Comparison of ENCODE assay signal across 15 cellular contexts in genomic region chr13:86877449-86877848, GRCh38.
DNase-seq lines count a peak whose midpoint lies in the region; ATAC-seq and TF ChIP-seq lines count a peak whose summit lies in the region.
"Had no signal": no experiment of that assay in that cellular context is flagged by ENCODE, and none has a peak within 500 bp of the region (broad histone marks: within the 10 kb centered on the region; RNA-seq: fewer than 3 reads in every experiment).

No MANE protein-coding gene starts in this region.

- H3K9ac ChIP-seq in smooth muscle cell (ENCODE audit: low read depth): no peak overlapping the region

- H2AFZ ChIP-seq in smooth muscle cell (ENCODE audit: low read depth): peak overlapping the region; percentile 77
- H2AFZ ChIP-seq: GM23338 had no signal

- 46% methylated on average over 1 of the region's 1 CpG for WGBS in smooth muscle cell (ENCODE audit: low lambda C conversion rate)

- H3K27ac ChIP-seq in HEK293 (ENCODE audit: extremely low read depth, low read depth, low read length) (no peak overlapping the region), smooth muscle cell (ENCODE audit: low read depth) (no peak overlapping the region), left lung (no peak overlapping the region)

- intact Hi-C loops in left lung (cut with DNase I): no loop called here

- no peaks in the 10 kb centered on the region for H4K20me1 ChIP-seq in smooth muscle cell (ENCODE audit: low read depth)

- POLR2A ChIA-PET in HEK293 (lab: Yijun Ruan, JAX): interaction anchor here (0.7 kb wide), 1 partner anchor 88 kb away, joined by 8 read pairs; no protein-coding TSS in a partner anchor

- H3K36me3 ChIP-seq in HEK293 (ENCODE audit: control insufficient read depth in 2 of 2, insufficient read depth in 1 of 2, low read length in 2 of 2) (no peaks in the 10 kb centered on the region), smooth muscle cell (ENCODE audit: low read depth) (no peaks in the 10 kb centered on the region), left lung (no peaks in the 10 kb centered on the region)

- CTCF ChIA-PET in HEK293 (lab: Yijun Ruan, JAX): interaction anchor here (0.7 kb wide), 1 partner anchor 579 kb away, joined by 3 read pairs; no protein-coding TSS in a partner anchor

- H3K4me2 ChIP-seq in smooth muscle cell: no peak overlapping the region
- H3K4me2 ChIP-seq: GM23338 had no signal

- TF ChIP-seq CTCF in HEK293 (tag by site-specific recombination; IDR thresholded peaks at IDR 0.05): no peak
- TF ChIP-seq CTCF in smooth muscle cell (IDR thresholded peaks at IDR 0.05; ENCODE audit: borderline replicate concordance, insufficient read depth, poor library complexity, severe bottlenecking): no peak
- TF ChIP-seq CTCF in left lung (IDR thresholded peaks at IDR 0.05): no peak

- H3K4me3 ChIP-seq in HEK293 (ENCODE audit: low read depth, low read length) (no peak overlapping the region), smooth muscle cell (no peak overlapping the region), left lung (no peak overlapping the region)
- H3K4me3 ChIP-seq: GM23338 had no signal

- H3F3A ChIP-seq in smooth muscle cell (ENCODE audit: low read depth): no peaks in the 10 kb centered on the region

- H3K79me2 ChIP-seq in smooth muscle cell (ENCODE audit: low read depth): no peaks in the 10 kb centered on the region

- no peaks in the 10 kb centered on the region for H3K9me3 ChIP-seq in HEK293 (ENCODE audit: control insufficient read depth, insufficient read depth, low read depth, low read length)
- no peaks in the 10 kb centered on the region for H3K9me3 ChIP-seq in smooth muscle cell (replicated peaks; ENCODE audit: low read depth)
- no peaks in the 10 kb centered on the region for H3K9me3 ChIP-seq in left lung

- H3K27me3 ChIP-seq in smooth muscle cell (ENCODE audit: low read depth): no peaks in the 10 kb centered on the region
- H3K27me3 ChIP-seq in left lung: no peaks in the 10 kb centered on the region

- H3K4me1 ChIP-seq in HEK293 (ENCODE audit: control insufficient read depth, insufficient read depth, low read length) (no peaks in the 10 kb centered on the region), smooth muscle cell (ENCODE audit: low read depth) (no peaks in the 10 kb centered on the region), left lung (no peaks in the 10 kb centered on the region)

- ATAC-seq in left lung: no peak
- ATAC-seq: GM23338 had no signal

- DNase-seq in amniotic epithelial cell (ENCODE audit: low read depth) (peak; percentile 69), left kidney (ENCODE audit: low read depth, low spot score) (peak; percentile 8), smooth muscle cell (lab: John Stamatoyannopoulos, UW; ENCODE audit: unreplicated experiment) (no peak), left lung (no peak), iPS-NIHi11 (ENCODE audit: low spot score) (no peak), NCI-H2107 treated with DMSO at 0.1 percent for 48 hours (lab: John Stamatoyannopoulos, UW; ENCODE audit: unreplicated experiment) (no peak)
- DNase-seq: 8988T; ACHN; C1 segment of cervical spinal cord; Calu3; CD4-positive, alpha-beta T cell; DMS 273 treated with DMSO at 0.1 percent for 48 hours; H7 had no signal

TF ChIP-seq in HEK293, 187 proteins besides CTCF, POLR2A, EP300 and RAD21 (continues in another document):
- TF ChIP-seq TCF7L2 (IDR thresholded peaks at IDR 0.05; ENCODE audit: borderline replicate concordance, low read depth, low read length) (peak; percentile 82; the same call in 1 of the 2 replicates), PRDM6 (tag by site-specific recombination; IDR thresholded peaks at IDR 0.05) (peak; percentile 47), GLI2 (tag by site-specific recombination; IDR thresholded peaks at IDR 0.05; ENCODE audit: borderline replicate concordance, low read depth) (no peak), SALL2 (tag by site-specific recombination; IDR thresholded peaks at IDR 0.05; ENCODE audit: borderline replicate concordance) (no peak), SP3 (tag by site-specific recombination; IDR thresholded peaks at IDR 0.05) (no peak)
- TF ChIP-seq, protein P1, sequence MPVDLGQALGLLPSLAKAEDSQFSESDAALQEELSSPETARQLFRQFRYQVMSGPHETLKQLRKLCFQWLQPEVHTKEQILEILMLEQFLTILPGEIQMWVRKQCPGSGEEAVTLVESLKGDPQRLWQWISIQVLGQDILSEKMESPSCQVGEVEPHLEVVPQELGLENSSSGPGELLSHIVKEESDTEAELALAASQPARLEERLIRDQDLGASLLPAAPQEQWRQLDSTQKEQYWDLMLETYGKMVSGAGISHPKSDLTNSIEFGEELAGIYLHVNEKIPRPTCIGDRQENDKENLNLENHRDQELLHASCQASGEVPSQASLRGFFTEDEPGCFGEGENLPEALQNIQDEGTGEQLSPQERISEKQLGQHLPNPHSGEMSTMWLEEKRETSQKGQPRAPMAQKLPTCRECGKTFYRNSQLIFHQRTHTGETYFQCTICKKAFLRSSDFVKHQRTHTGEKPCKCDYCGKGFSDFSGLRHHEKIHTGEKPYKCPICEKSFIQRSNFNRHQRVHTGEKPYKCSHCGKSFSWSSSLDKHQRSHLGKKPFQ (tag by site-specific recombination; IDR thresholded peaks at IDR 0.05): no peak
- TF ChIP-seq, protein P2, sequence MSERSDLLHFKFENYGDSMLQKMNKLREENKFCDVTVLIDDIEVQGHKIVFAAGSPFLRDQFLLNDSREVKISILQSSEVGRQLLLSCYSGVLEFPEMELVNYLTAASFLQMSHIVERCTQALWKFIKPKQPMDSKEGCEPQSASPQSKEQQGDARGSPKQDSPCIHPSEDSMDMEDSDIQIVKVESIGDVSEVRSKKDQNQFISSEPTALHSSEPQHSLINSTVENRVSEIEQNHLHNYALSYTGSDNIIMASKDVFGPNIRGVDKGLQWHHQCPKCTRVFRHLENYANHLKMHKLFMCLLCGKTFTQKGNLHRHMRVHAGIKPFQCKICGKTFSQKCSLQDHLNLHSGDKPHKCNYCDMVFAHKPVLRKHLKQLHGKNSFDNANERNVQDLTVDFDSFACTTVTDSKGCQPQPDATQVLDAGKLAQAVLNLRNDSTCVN (tag by site-specific recombination; optimal IDR thresholded peaks at IDR 0.05): no peak
- TF ChIP-seq, protein P3, sequence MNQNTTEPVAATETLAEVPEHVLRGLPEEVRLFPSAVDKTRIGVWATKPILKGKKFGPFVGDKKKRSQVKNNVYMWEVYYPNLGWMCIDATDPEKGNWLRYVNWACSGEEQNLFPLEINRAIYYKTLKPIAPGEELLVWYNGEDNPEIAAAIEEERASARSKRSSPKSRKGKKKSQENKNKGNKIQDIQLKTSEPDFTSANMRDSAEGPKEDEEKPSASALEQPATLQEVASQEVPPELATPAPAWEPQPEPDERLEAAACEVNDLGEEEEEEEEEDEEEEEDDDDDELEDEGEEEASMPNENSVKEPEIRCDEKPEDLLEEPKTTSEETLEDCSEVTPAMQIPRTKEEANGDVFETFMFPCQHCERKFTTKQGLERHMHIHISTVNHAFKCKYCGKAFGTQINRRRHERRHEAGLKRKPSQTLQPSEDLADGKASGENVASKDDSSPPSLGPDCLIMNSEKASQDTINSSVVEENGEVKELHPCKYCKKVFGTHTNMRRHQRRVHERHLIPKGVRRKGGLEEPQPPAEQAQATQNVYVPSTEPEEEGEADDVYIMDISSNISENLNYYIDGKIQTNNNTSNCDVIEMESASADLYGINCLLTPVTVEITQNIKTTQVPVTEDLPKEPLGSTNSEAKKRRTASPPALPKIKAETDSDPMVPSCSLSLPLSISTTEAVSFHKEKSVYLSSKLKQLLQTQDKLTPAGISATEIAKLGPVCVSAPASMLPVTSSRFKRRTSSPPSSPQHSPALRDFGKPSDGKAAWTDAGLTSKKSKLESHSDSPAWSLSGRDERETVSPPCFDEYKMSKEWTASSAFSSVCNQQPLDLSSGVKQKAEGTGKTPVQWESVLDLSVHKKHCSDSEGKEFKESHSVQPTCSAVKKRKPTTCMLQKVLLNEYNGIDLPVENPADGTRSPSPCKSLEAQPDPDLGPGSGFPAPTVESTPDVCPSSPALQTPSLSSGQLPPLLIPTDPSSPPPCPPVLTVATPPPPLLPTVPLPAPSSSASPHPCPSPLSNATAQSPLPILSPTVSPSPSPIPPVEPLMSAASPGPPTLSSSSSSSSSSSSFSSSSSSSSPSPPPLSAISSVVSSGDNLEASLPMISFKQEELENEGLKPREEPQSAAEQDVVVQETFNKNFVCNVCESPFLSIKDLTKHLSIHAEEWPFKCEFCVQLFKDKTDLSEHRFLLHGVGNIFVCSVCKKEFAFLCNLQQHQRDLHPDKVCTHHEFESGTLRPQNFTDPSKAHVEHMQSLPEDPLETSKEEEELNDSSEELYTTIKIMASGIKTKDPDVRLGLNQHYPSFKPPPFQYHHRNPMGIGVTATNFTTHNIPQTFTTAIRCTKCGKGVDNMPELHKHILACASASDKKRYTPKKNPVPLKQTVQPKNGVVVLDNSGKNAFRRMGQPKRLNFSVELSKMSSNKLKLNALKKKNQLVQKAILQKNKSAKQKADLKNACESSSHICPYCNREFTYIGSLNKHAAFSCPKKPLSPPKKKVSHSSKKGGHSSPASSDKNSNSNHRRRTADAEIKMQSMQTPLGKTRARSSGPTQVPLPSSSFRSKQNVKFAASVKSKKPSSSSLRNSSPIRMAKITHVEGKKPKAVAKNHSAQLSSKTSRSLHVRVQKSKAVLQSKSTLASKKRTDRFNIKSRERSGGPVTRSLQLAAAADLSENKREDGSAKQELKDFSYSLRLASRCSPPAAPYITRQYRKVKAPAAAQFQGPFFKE (tag by site-specific recombination; IDR thresholded peaks at IDR 0.05; ENCODE audit: borderline replicate concordance): no peak

Comparison
In these comparisons a context has a peak if more than half of its experiments do, and no peak if none do; other contexts are left out.
1. DNase-seq: peak in amniotic epithelial cell (single experiment) and left kidney (single experiment); none in smooth muscle cell (single experiment), left lung (0 of 2), iPS-NIHi11 (single experiment) and NCI-H2107 treated with DMSO at 0.1 percent for 48 hours (single experiment).